ENCODE assay signal across 21 cellular contexts in the genomic region with DNA sequence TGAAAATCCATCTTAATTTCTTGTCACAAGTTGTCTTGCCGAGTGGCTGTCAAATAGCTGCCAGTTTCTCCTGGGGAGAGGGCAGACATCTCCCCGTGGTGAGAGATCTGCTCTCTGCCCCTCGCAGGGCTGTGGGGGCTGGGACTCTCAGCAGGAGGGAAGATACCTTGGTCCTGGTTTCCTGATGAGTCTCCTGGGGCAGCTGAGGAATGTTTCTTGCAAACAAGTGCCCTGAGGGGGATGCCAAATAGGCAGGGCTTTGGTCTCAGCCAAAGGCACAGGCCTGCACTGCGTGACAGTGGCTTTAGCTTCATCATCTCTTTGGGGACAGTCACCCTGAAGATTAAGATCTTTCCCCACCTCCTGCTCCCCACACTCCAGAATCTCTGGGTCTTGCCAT. TPM values are rescaled to one million over a fixed set of nuclear protein-coding genes. Genes with fewer than 3 reads are reported as not detected.
"Had no signal": no experiment of that assay in that cellular context is flagged by ENCODE, and none has a peak within 500 bp of the region (broad histone marks: within the 10 kb centered on the region; RNA-seq: fewer than 3 reads in every experiment).

No MANE protein-coding gene starts in this region.

- ATAC-seq: activated naive CD4-positive, alpha-beta T cell treated with anti-CD3 and anti-CD28 coated beads, Interleukin-2, amount 50 U/mL, for 72 hours had no signal

- H3K27me3 ChIP-seq: adrenal gland, right atrium auricular region, transverse colon, vagina had no signal

- H3K27me3 Mint-ChIP-seq: activated CD4-positive, alpha-beta T cell treated with anti-CD3 and anti-CD28 coated beads, Interleukin-2, amount 10 ng/mL, durations not matched to agents 24 days and 14 days; stimulated activated naive CD8-positive, alpha-beta T cell treated with anti-CD3 and anti-CD28 coated beads, Interleukin-15, Interleukin-2, amounts not matched to agents 100 ng/mL and 50 ng/mL, for 24 hours had no signal

- H3K36me3 ChIP-seq: adrenal gland, esophagus squamous epithelium, lower lobe of right lung, right atrium auricular region, transverse colon, vagina had no signal

- H3K9me3 ChIP-seq: adrenal gland, esophagus squamous epithelium, lower lobe of right lung, right atrium auricular region, transverse colon, vagina had no signal

- DNase-seq: activated CD4-positive, alpha-beta T cell treated with anti-CD3 and anti-CD28 coated beads, Interleukin-2, amount 10 ng/mL, durations not matched to agents 24 days and 14 days; activated CD4-positive, CD25-positive, alpha-beta regulatory T cell; activated CD8-positive, alpha-beta memory T cell treated with anti-CD3 and anti-CD28 coated beads for 24 hours; activated CD8-positive, alpha-beta memory T cell treated with anti-CD3 and anti-CD28 coated beads, Interleukin-2, amount 50 U/mL, for 48 hours; activated effector memory CD4-positive, alpha-beta T cell treated with Interleukin-2 at 50 U/mL for 16 hours; activated T-cell treated with anti-CD3 and anti-CD28 coated beads, Interleukin-2, amount 50 U/mL, for 48 hours; adrenal gland; dermis blood vessel endothelial cell; effector memory CD4-positive, alpha-beta T cell; esophagus squamous epithelium; lower lobe of right lung; stimulated activated CD4-positive, alpha-beta T cell treated with anti-CD3 and anti-CD28 coated beads, Interleukin-12 subunit alpha, Interleukin-12 subunit beta, amount 100 ng/mL, for 4 hours; stimulated activated CD4-positive, alpha-beta T cell treated with anti-CD3 and anti-CD28 coated beads, Interleukin-1b, Interleukin-23, amount 100 ng/mL, for 48 hours; transverse colon had no signal

- H3K36me3 Mint-ChIP-seq: activated naive CD4-positive, alpha-beta T cell treated with anti-CD3 and anti-CD28 coated beads, Interleukin-2, amount 50 U/mL, for 72 hours had no signal

- H3K9me3 Mint-ChIP-seq: activated CD4-positive, alpha-beta T cell treated with anti-CD3 and anti-CD28 coated beads, Interleukin-2, amount 10 ng/mL, durations not matched to agents 24 days and 14 days; stimulated activated naive CD8-positive, alpha-beta T cell treated with anti-CD3 and anti-CD28 coated beads, Interleukin-15, Interleukin-2, amounts not matched to agents 100 ng/mL and 50 ng/mL, for 24 hours had no signal

- H3K4me1 ChIP-seq: right atrium auricular region, transverse colon, vagina had no signal

- H3K4me3 ChIP-seq: adrenal gland, esophagus squamous epithelium, lower lobe of right lung, right atrium auricular region, transverse colon, vagina had no signal

- H3K4me3 Mint-ChIP-seq: activated CD4-positive, alpha-beta T cell treated with anti-CD3 and anti-CD28 coated beads, Interleukin-2, amount 10 ng/mL, durations not matched to agents 24 days and 14 days; stimulated activated naive CD8-positive, alpha-beta T cell treated with anti-CD3 and anti-CD28 coated beads, Interleukin-15, Interleukin-2, amounts not matched to agents 100 ng/mL and 50 ng/mL, for 24 hours had no signal

- H3K27ac ChIP-seq: esophagus squamous epithelium, lower lobe of right lung, right atrium auricular region, transverse colon, vagina had no signal

- H3K27ac Mint-ChIP-seq: activated CD4-positive, alpha-beta T cell treated with anti-CD3 and anti-CD28 coated beads, Interleukin-2, amount 10 ng/mL, durations not matched to agents 24 days and 14 days; progenitor cell of endocrine pancreas had no signal

RNA-seq across cellular contexts. Expression of a gene that starts 40.9 kb away (rescaled TPM):
- total RNA-seq: activated CD4-positive, alpha-beta T cell treated with anti-CD3 and anti-CD28 coated beads, Interleukin-2, amount 10 ng/mL, durations not matched to agents 24 days and 14 days; bronchial epithelial cell; dermis blood vessel endothelial cell; esophagus squamous epithelium; glomerular endothelial cell; lower lobe of right lung; right atrium auricular region; vagina had no signal
